9 cellular contexts compared by ENCODE assay signal in genomic region chr3:142987080-142987700, GRCh38. TPM values are rescaled to one million over a fixed set of nuclear protein-coding genes. Genes with fewer than 3 reads are reported as not detected.
A peak's percentile ranks its signal among the peaks of the same experiment; 100 is the strongest.
DNase-seq lines count a peak whose midpoint lies in the region; ATAC-seq and TF ChIP-seq lines count a peak whose summit lies in the region.
"Had no signal": no experiment of that assay in that cellular context is flagged by ENCODE, and none has a peak within 500 bp of the region (broad histone marks: within the 10 kb centered on the region; RNA-seq: fewer than 3 reads in every experiment).

No MANE protein-coding gene starts in this region.

- CTCF ChIA-PET in activated CD8-positive, alpha-beta T cell treated with anti-CD3 and anti-CD28 coated beads for 36 hours (lab: Charles Lee), result interaction anchor here (0.7 to 2.5 kb wide), 20 partner anchors 9 to 406 kb away, joined by 3 to 19 read pairs (median 3); no protein-coding TSS in a partner anchor

- H3K27me3 Mint-ChIP-seq in activated CD8-positive, alpha-beta T cell treated with anti-CD3 and anti-CD28 coated beads for 36 hours, result peaks cover 6% of the 10 kb centered on the region
- H3K27me3 Mint-ChIP-seq in activated T-cell treated with anti-CD3 and anti-CD28 coated beads, Interleukin-2, amount 50 U/mL, for 24 hours, result peaks cover 4% of the 10 kb centered on the region

- H3K27ac Mint-ChIP-seq in activated CD8-positive, alpha-beta T cell treated with anti-CD3 and anti-CD28 coated beads for 36 hours, result no peak overlapping the region
- H3K27ac Mint-ChIP-seq in activated T-cell treated with anti-CD3 and anti-CD28 coated beads, Interleukin-2, amount 50 U/mL, for 24 hours, result no peak overlapping the region
- H3K27ac Mint-ChIP-seq: stimulated activated naive CD8-positive, alpha-beta T cell treated with anti-CD3 and anti-CD28 coated beads, Interleukin-15, Interleukin-2, amounts not matched to agents 100 ng/mL and 50 ng/mL, for 24 hours had no signal

- intact Hi-C loops in activated CD8-positive, alpha-beta T cell treated with anti-CD3 and anti-CD28 coated beads for 36 hours (cut with micrococcal nuclease), result no loop called here

- H3K4me3 Mint-ChIP-seq in activated CD8-positive, alpha-beta T cell treated with anti-CD3 and anti-CD28 coated beads for 36 hours, result no peak overlapping the region
- H3K4me3 Mint-ChIP-seq in activated T-cell treated with anti-CD3 and anti-CD28 coated beads, Interleukin-2, amount 50 U/mL, for 24 hours, result no peak overlapping the region
- H3K4me3 Mint-ChIP-seq: stimulated activated naive CD8-positive, alpha-beta T cell treated with anti-CD3 and anti-CD28 coated beads, Interleukin-15, Interleukin-2, amounts not matched to agents 100 ng/mL and 50 ng/mL, for 24 hours had no signal

- ATAC-seq in GM18511 (IDR thresholded peaks at IDR 0.05; ENCODE audit: unreplicated experiment), result peak; percentile 62
- ATAC-seq in activated CD8-positive, alpha-beta T cell treated with anti-CD3 and anti-CD28 coated beads for 36 hours, result no peak
- ATAC-seq in thoracic aorta (ENCODE audit: insufficient number of reproducible peaks, low FRiP score, low read depth), result peak; percentile 76
- ATAC-seq in GM21529 (IDR thresholded peaks at IDR 0.05; ENCODE audit: unreplicated experiment), result no peak

- peak; percentile 87 for TF ChIP-seq CTCF in activated CD8-positive, alpha-beta T cell treated with anti-CD3 and anti-CD28 coated beads for 36 hours (IDR thresholded peaks at IDR 0.05)
- TF ChIP-seq CTCF in thoracic aorta (IDR thresholded peaks at IDR 0.05), result peak; percentile 64

- POLR2A ChIA-PET in activated CD8-positive, alpha-beta T cell treated with anti-CD3 and anti-CD28 coated beads for 36 hours (lab: Charles Lee), result interaction anchor here (0.8 kb wide), 1 partner anchor 15 kb away, joined by 3 read pairs; no protein-coding TSS in a partner anchor

- H3K27ac ChIP-seq in thoracic aorta, result no peak overlapping the region

- H3K9me3 ChIP-seq in thoracic aorta, result no peaks in the 10 kb centered on the region

- no peaks in the 10 kb centered on the region for H3K36me3 ChIP-seq in thoracic aorta

- H3K4me1 Mint-ChIP-seq in activated CD8-positive, alpha-beta T cell treated with anti-CD3 and anti-CD28 coated beads for 36 hours (ENCODE audit: low read depth), result no peaks in the 10 kb centered on the region
- peaks cover 3% of the 10 kb centered on the region for H3K4me1 Mint-ChIP-seq in activated T-cell treated with anti-CD3 and anti-CD28 coated beads, Interleukin-2, amount 50 U/mL, for 24 hours (ENCODE audit: low read depth)

- no peaks in the 10 kb centered on the region for H3K36me3 Mint-ChIP-seq in activated CD8-positive, alpha-beta T cell treated with anti-CD3 and anti-CD28 coated beads for 36 hours (ENCODE audit: low read depth)
- no peaks in the 10 kb centered on the region for H3K36me3 Mint-ChIP-seq in activated T-cell treated with anti-CD3 and anti-CD28 coated beads, Interleukin-2, amount 50 U/mL, for 24 hours (ENCODE audit: low read depth)

- H3K4me1 ChIP-seq in thoracic aorta (ENCODE audit: control insufficient read depth in 1 of 2, low read depth in 2 of 2), result no peaks in the 10 kb centered on the region

- no peaks in the 10 kb centered on the region for H3K27me3 ChIP-seq in thoracic aorta (replicated peaks; ENCODE audit: insufficient read depth)

- no peaks in the 10 kb centered on the region for H3K9me3 Mint-ChIP-seq in activated CD8-positive, alpha-beta T cell treated with anti-CD3 and anti-CD28 coated beads for 36 hours
- H3K9me3 Mint-ChIP-seq in activated T-cell treated with anti-CD3 and anti-CD28 coated beads, Interleukin-2, amount 50 U/mL, for 24 hours, result no peaks in the 10 kb centered on the region
- H3K9me3 Mint-ChIP-seq: stimulated activated naive CD8-positive, alpha-beta T cell treated with anti-CD3 and anti-CD28 coated beads, Interleukin-15, Interleukin-2, amounts not matched to agents 100 ng/mL and 50 ng/mL, for 24 hours had no signal

- H3K4me3 ChIP-seq in thoracic aorta, result no peak overlapping the region

- DNase-seq in AG08395 (ENCODE audit: low spot score) (peak; percentile 57), NCI-H146 treated with DMSO at 0.1 percent for 48 hours (lab: John Stamatoyannopoulos, UW; ENCODE audit: unreplicated experiment) (peak; percentile 67), hepatic stellate cell (ENCODE audit: low spot score) (peak; percentile 35), thoracic aorta (ENCODE audit: low spot score) (no peak)
- no peak for DNase-seq in activated CD8-positive, alpha-beta T cell treated with anti-CD3 and anti-CD28 coated beads for 36 hours
- no peak for DNase-seq in activated T-cell treated with anti-CD3 and anti-CD28 coated beads, Interleukin-2, amount 50 U/mL, for 24 hours

RNA-seq across cellular contexts. Expression of gene U2SURP, which starts 14.2 kb away (rescaled TPM):
- 100 to 1,000 TPM; 160 to 174 TPM for total RNA-seq in activated CD8-positive, alpha-beta T cell treated with anti-CD3 and anti-CD28 coated beads for 36 hours
- total RNA-seq in thoracic aorta, result 10 to 100 TPM; 53.1 to 91.5 TPM

RNA-seq across cellular contexts. Expression of gene PAQR9, which starts 23.7 kb away (rescaled TPM):
- total RNA-seq in activated CD8-positive, alpha-beta T cell treated with anti-CD3 and anti-CD28 coated beads for 36 hours, result not detected
- under 1 TPM in 1 of 2 donors, not detected in 1; 0.21 TPM for total RNA-seq in thoracic aorta

Comparison
In these comparisons a context has a peak if more than half of its experiments do, and no peak if none do; other contexts are left out.
1. DNase-seq: peak in AG08395 (single experiment), NCI-H146 treated with DMSO at 0.1 percent for 48 hours (single experiment) and hepatic stellate cell (single experiment); none in activated CD8-positive, alpha-beta T cell treated with anti-CD3 and anti-CD28 coated beads for 36 hours (single experiment), thoracic aorta (single experiment) and activated T-cell treated with anti-CD3 and anti-CD28 coated beads, Interleukin-2, amount 50 U/mL, for 24 hours (single experiment).
2. ATAC-seq: peak in GM18511 (single experiment) and thoracic aorta (single experiment); none in activated CD8-positive, alpha-beta T cell treated with anti-CD3 and anti-CD28 coated beads for 36 hours (single experiment) and GM21529 (single experiment).